In the genomic region with DNA sequence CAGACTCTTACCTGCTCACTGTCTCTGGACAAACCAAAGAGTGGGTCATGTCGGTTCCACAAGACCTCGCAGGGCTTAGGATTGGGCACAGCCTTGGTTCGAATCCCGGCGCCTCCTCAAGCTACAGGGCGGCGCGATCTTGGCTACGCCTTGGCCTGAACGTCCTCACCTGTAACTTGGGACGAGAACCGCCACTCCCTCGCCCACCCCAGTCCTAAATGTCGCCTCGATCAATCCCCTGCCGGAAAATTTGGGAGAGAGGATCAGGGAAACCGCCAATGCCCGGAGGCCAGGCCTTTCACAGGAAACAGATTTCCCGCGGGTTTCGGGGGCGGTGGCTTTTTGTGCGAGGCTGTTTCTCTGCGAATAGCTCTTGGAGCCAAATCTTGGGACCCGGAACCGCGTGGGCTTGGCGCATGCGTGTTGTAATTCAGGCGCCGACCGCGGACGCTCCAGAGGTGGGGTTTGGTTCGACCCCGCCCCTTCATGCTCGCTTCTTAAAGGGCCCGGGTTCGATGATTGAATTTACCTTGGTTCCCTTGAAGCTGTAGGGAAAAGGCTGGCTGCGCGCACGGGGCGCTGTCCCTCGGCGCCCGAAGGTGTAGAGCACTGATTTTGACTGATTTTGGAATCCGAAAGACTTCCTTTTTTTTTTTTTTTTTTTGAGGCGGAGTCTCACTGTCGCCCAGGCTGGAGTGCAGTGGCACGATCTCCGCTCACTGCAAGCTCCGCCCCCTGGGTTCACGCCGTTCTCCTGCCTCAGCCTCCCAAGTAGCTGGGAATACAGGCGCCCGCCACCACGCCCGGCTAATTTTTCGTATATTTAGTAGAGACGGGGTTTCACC, we compare ENCODE assay signal across 8 cellular contexts. TPM values are rescaled to one million over a fixed set of nuclear protein-coding genes. Genes with fewer than 3 reads are reported as not detected.
DNase-seq lines count a peak whose midpoint lies in the region; ATAC-seq and TF ChIP-seq lines count a peak whose summit lies in the region.

A gene with protein sequence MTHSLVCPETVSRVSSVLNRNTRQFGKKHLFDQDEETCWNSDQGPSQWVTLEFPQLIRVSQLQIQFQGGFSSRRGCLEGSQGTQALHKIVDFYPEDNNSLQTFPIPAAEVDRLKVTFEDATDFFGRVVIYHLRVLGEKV (minus strand): TSS at position 403 of the 845 bp plus-strand sequence. CDS start 354 bp downstream, at position 49.

- peaks cover 3% of the 10 kb centered on the region; the same call in 1 of the 2 replicates for H3F3A ChIP-seq in DOHH2 (ENCODE audit: control insufficient read depth, insufficient read depth)

- WGBS in gastroesophageal sphincter (ENCODE audit: low coverage in 1 of 2), 2 donors = 0 to 3% methylated on average over 14 to 15 of the region's 60 CpGs
- 9% methylated on average over 46 of the region's 60 CpGs for WGBS in suprapubic skin

- H3K27me3 ChIP-seq in DOHH2 (ENCODE audit: control insufficient read depth, low read length) (no peaks in the 10 kb centered on the region), HAP-1 (ENCODE audit: low read depth) (no peaks in the 10 kb centered on the region), gastroesophageal sphincter (peaks cover 27% of the 10 kb centered on the region), suprapubic skin (peaks cover 3% of the 10 kb centered on the region)

- H3K27ac Mint-ChIP-seq in activated naive CD4-positive, alpha-beta T cell treated with anti-CD3 and anti-CD28 coated beads, Interleukin-2, amount 50 U/mL, for 24 hours = peak within 1 kb of the TSS; percentile 96

- in situ Hi-C loops in HAP-1 (cut with MboI; ENCODE audit: low sequenced_read_pairs) = no loop called here

- peak within 1 kb of the TSS; percentile 100 for H3K4me2 ChIP-seq in DOHH2 (ENCODE audit: low read length)

- H3K36me3 ChIP-seq in DOHH2 (ENCODE audit: control insufficient read depth, low read length) (peaks cover 33% of the 10 kb centered on the region), HAP-1 (replicated peaks) (peaks cover 26% of the 10 kb centered on the region), gastroesophageal sphincter (peaks cover 0 to 37% of the 10 kb centered on the region in 2 donors), suprapubic skin (peaks cover 20% of the 10 kb centered on the region)

- no peaks in the 10 kb centered on the region for H3K9me3 ChIP-seq in DOHH2 (ENCODE audit: control insufficient read depth, insufficient read depth, low read length)
- H3K9me3 ChIP-seq in HAP-1 = no peaks in the 10 kb centered on the region
- H3K9me3 ChIP-seq in gastroesophageal sphincter = no peaks in the 10 kb centered on the region
- no peaks in the 10 kb centered on the region for H3K9me3 ChIP-seq in suprapubic skin

- ATAC-seq in gastroesophageal sphincter = peak; percentile 95

- H3K4me1 ChIP-seq in DOHH2 (ENCODE audit: control insufficient read depth, low read length) (peaks cover 16% of the 10 kb centered on the region), HAP-1 (peaks cover 4% of the 10 kb centered on the region; the same call in 1 of the 2 replicates), gastroesophageal sphincter (peaks cover 0 to 17% (median 8%) of the 10 kb centered on the region in 3 donors), suprapubic skin (peaks cover 15% of the 10 kb centered on the region)

- DNase-seq in HAP-1 (ENCODE audit: low spot score in 2 of 2) = peak; percentile 90 to 96
- peak; percentile 77 for DNase-seq in NCI-H1092 (lab: John Stamatoyannopoulos, UW)
- peak; percentile 87 for DNase-seq in SKM-1 (lab: John Stamatoyannopoulos, UW; ENCODE audit: unreplicated experiment)
- DNase-seq in nucleus accumbens (lab: John Stamatoyannopoulos, UW) = peak in 55 of 56 donors; percentile 41 to 96 (median 84)
- peak; percentile 95 to 97 for DNase-seq in suprapubic skin (ENCODE audit: low spot score in 2 of 2)

- H3K27me3 Mint-ChIP-seq in activated naive CD4-positive, alpha-beta T cell treated with anti-CD3 and anti-CD28 coated beads, Interleukin-2, amount 50 U/mL, for 24 hours = no peaks in the 10 kb centered on the region

- H3K79me2 ChIP-seq in DOHH2 (ENCODE audit: control insufficient read depth, low read length) = peaks cover 20% of the 10 kb centered on the region

- TF ChIP-seq CTCF in DOHH2 (IDR thresholded peaks at IDR 0.05; ENCODE audit: low read depth, low read length, poor library complexity, severe bottlenecking) (no peak), gastroesophageal sphincter (IDR thresholded peaks at IDR 0.05) (peak in 1 of 4 experiments; percentile 7), suprapubic skin (IDR thresholded peaks at IDR 0.05) (no peak)

- H3K4me3 ChIP-seq in DOHH2 (ENCODE audit: low read length) = peak within 1 kb of the TSS; percentile 95
- peak within 1 kb of the TSS; percentile 55 for H3K4me3 ChIP-seq in HAP-1
- H3K4me3 ChIP-seq in gastroesophageal sphincter = peak within 1 kb of the TSS; percentile 59 to 73
- H3K4me3 ChIP-seq in suprapubic skin = peak within 1 kb of the TSS; percentile 69

- H3K9me3 Mint-ChIP-seq in activated naive CD4-positive, alpha-beta T cell treated with anti-CD3 and anti-CD28 coated beads, Interleukin-2, amount 50 U/mL, for 24 hours = no peaks in the 10 kb centered on the region

- H3K9me2 ChIP-seq in DOHH2 (replicated peaks; ENCODE audit: control insufficient read depth, low read length) = no peaks in the 10 kb centered on the region

- TF ChIP-seq POLR2A in gastroesophageal sphincter (IDR thresholded peaks at IDR 0.05) (no peak), suprapubic skin (IDR thresholded peaks at IDR 0.05) (no peak)

- peak within 1 kb of the TSS; percentile 48 for H3K27ac ChIP-seq in DOHH2 (ENCODE audit: low read depth, low read length)
- peak within 1 kb of the TSS; percentile 21 to 87 (median 82) for H3K27ac ChIP-seq in gastroesophageal sphincter
- peak within 1 kb of the TSS; percentile 77 for H3K27ac ChIP-seq in suprapubic skin

- TF ChIP-seq EP300 in gastroesophageal sphincter (IDR thresholded peaks at IDR 0.05) (no peak), suprapubic skin (IDR thresholded peaks at IDR 0.05) (no peak)

- no peaks in the 10 kb centered on the region for H4K20me1 ChIP-seq in DOHH2 (ENCODE audit: control insufficient read depth, insufficient read depth, low read depth, low read length)

- peaks cover 29% of the 10 kb centered on the region for H3K4me1 Mint-ChIP-seq in activated naive CD4-positive, alpha-beta T cell treated with anti-CD3 and anti-CD28 coated beads, Interleukin-2, amount 50 U/mL, for 24 hours

- H3K4me3 Mint-ChIP-seq in activated naive CD4-positive, alpha-beta T cell treated with anti-CD3 and anti-CD28 coated beads, Interleukin-2, amount 50 U/mL, for 24 hours = peak within 1 kb of the TSS; percentile 96

- H3K36me3 Mint-ChIP-seq in activated naive CD4-positive, alpha-beta T cell treated with anti-CD3 and anti-CD28 coated beads, Interleukin-2, amount 50 U/mL, for 24 hours = peaks cover 2% of the 10 kb centered on the region

RNA-seq across cellular contexts. Expression of the gene that starts here (rescaled TPM):
- total RNA-seq in gastroesophageal sphincter (10 to 100 TPM; 14.0 to 21.4 (median 16.8) TPM), suprapubic skin (10 to 100 TPM; 16.6 to 30.9 (median 24.9) TPM)

Comparison
In these comparisons a context has a peak if more than half of its experiments do, and no peak if none do; other contexts are left out.
1. Peak in every context shown above with its lines: DNase-seq, ATAC-seq, H3K4me3 ChIP-seq and H3K27ac ChIP-seq.